ENCODE assay signal across 28 cellular contexts in genomic region chr2:59529738-59530137, GRCh38.
A peak's percentile ranks its signal among the peaks of the same experiment; 100 is the strongest.
DNase-seq lines count a peak whose midpoint lies in the region; ATAC-seq, FAIRE-seq and TF ChIP-seq lines count a peak whose summit lies in the region.
"Had no signal": no experiment of that assay in that cellular context is flagged by ENCODE, and none has a peak within 500 bp of the region (broad histone marks: within the 10 kb centered on the region; RNA-seq: fewer than 3 reads in every experiment).

No MANE protein-coding gene starts in this region.

- peak overlapping the region; percentile 87 for H3K27ac Mint-ChIP-seq in mesothelial cell of epicardium
- H3K27ac Mint-ChIP-seq: CD14-positive monocyte; CD8-positive, alpha-beta memory T cell had no signal

- H4K20me1 ChIP-seq in HepG2 (ENCODE audit: insufficient read depth, low read length): no peaks in the 10 kb centered on the region

- no peaks in the 10 kb centered on the region for H3K4me1 ChIP-seq in HepG2 (ENCODE audit: insufficient read depth, low read length)
- no peaks in the 10 kb centered on the region for H3K4me1 ChIP-seq in right lobe of liver
- no peaks in the 10 kb centered on the region for H3K4me1 ChIP-seq in aorta (ENCODE audit: control insufficient read depth in 1 of 2, insufficient read depth in 2 of 2, low read length in 2 of 2)
- H3K4me1 ChIP-seq: BE2C had no signal

- H3K9me3 Mint-ChIP-seq in mesothelial cell of epicardium: peaks cover 11% of the 10 kb centered on the region

- no peaks in the 10 kb centered on the region for H3K27me3 ChIP-seq in HepG2 (ENCODE audit: control insufficient read depth in 1 of 2, insufficient read depth in 2 of 2, low read length in 2 of 2)
- H3K27me3 ChIP-seq in right lobe of liver: no peaks in the 10 kb centered on the region
- H3K27me3 ChIP-seq in aorta (ENCODE audit: control insufficient read depth in 1 of 2, insufficient read depth in 2 of 2, low read length in 1 of 2): no peaks in the 10 kb centered on the region
- H3K27me3 ChIP-seq: BE2C had no signal

- no peak overlapping the region for H3K4me3 Mint-ChIP-seq in mesothelial cell of epicardium
- H3K4me3 Mint-ChIP-seq: CD14-positive monocyte; CD8-positive, alpha-beta memory T cell had no signal

- WGBS in HepG2 (ENCODE audit: low lambda C conversion rate): 4% methylated on average over 7 of the region's 7 CpGs
- WGBS in right lobe of liver (ENCODE audit: insufficient coverage, low coverage, low lambda C conversion rate, missing lambda C conversion rate): 27% methylated on average over 3 of the region's 7 CpGs
- 17 to 21% methylated on average over 7 of the region's 7 CpGs for WGBS in aorta, 2 donors

- TF ChIP-seq RAD21 in HepG2 (CRISPR knock-in tag; IDR thresholded peaks at IDR 0.05): no peak

- H3K36me3 ChIP-seq in HepG2 (replicated peaks in 1 of 2; ENCODE audit: control insufficient read depth in 1 of 2, insufficient read depth in 2 of 2, low read length in 2 of 2) (no peaks in the 10 kb centered on the region), right lobe of liver (no peaks in the 10 kb centered on the region), aorta (ENCODE audit: control insufficient read depth in 1 of 2, insufficient read depth in 2 of 2, low read length in 1 of 2) (no peaks in the 10 kb centered on the region)
- H3K36me3 ChIP-seq: BE2C had no signal

- H3K27ac ChIP-seq in HepG2 (ENCODE audit: extremely low read length, insufficient read depth, low read length): no peak overlapping the region
- H3K27ac ChIP-seq in right lobe of liver: no peak overlapping the region
- no peak overlapping the region for H3K27ac ChIP-seq in aorta (ENCODE audit: low read depth in 1 of 2, low read length in 2 of 2)

- peaks cover 11% of the 10 kb centered on the region for H3K4me1 Mint-ChIP-seq in mesothelial cell of epicardium
- H3K4me1 Mint-ChIP-seq: CD14-positive monocyte; CD8-positive, alpha-beta memory T cell had no signal

- H3K9me3 ChIP-seq in HepG2 (ENCODE audit: low read length): peaks cover 11% of the 10 kb centered on the region; the same call in 1 of the 2 replicates
- no peaks in the 10 kb centered on the region for H3K9me3 ChIP-seq in right lobe of liver
- H3K9me3 ChIP-seq in aorta (ENCODE audit: control insufficient read depth, low read length): no peaks in the 10 kb centered on the region
- H3K9me3 ChIP-seq: BE2C, SK-N-SH had no signal

- ATAC-seq in HepG2 (no peak), right lobe of liver (no peak), aorta (ENCODE audit: low FRiP score) (peak; percentile 28), HG02623 (IDR thresholded peaks at IDR 0.05; ENCODE audit: unreplicated experiment) (no peak)
- ATAC-seq: K562, PC-3 had no signal

- no peaks in the 10 kb centered on the region for H3K27me3 Mint-ChIP-seq in mesothelial cell of epicardium (ENCODE audit: low read depth)

- POLR2A ChIA-PET in HepG2 (lab: Yijun Ruan, JAX): no interaction called here

- no peak overlapping the region for H3K4me3 ChIP-seq in HepG2 (replicated peaks in 1 of 3; ENCODE audit: insufficient read depth in 1 of 3, low read depth in 2 of 3, low read length in 3 of 3)
- H3K4me3 ChIP-seq in right lobe of liver: no peak overlapping the region
- no peak overlapping the region for H3K4me3 ChIP-seq in aorta (ENCODE audit: low read length in 2 of 2)
- H3K4me3 ChIP-seq: K562 had no signal

- H2AFZ ChIP-seq in HepG2 (ENCODE audit: low read length): no peak overlapping the region

- CTCF ChIA-PET in HepG2 (lab: Yijun Ruan, JAX; ENCODE audit: low intra/inter-chr PET ratio, low total read pairs): no interaction called here

- FAIRE-seq in HepG2 (lab: Jason Lieb, UNC): no peak
- FAIRE-seq: GM19239, K562 had no signal

- DNase-seq in HepG2 (ENCODE audit: low spot score) (no peak), right lobe of liver (no peak), cerebellum (ENCODE audit: low spot score) (peak; percentile 1), mesothelial cell of epicardium (ENCODE audit: low spot score in 2 of 2, unreplicated experiment in 2 of 2) (no peak), aorta (no peak), DMS153 treated with DMSO at 0.1 percent for 48 hours (lab: John Stamatoyannopoulos, UW; ENCODE audit: unreplicated experiment) (no peak), NCI-H748 (lab: John Stamatoyannopoulos, UW; ENCODE audit: unreplicated experiment) (no peak)
- DNase-seq: 8988T; ACHN; BE2C; CD8-positive, alpha-beta memory T cell; DMS 273 treated with DMSO at 0.1 percent for 48 hours; DMS79 treated with DMSO at 0.1 percent for 48 hours; H7; Kasumi-1; MV-4-11; NCI-H1105; NCI-H1436 treated with DMSO at 0.1 percent for 48 hours; NCI-H187 treated with DMSO at 0.1 percent for 48 hours; NCI-H510A; NCI-H69; NK-92 treated with Interleukin-12 subunit alpha and Interleukin-12 subunit beta, amount 100 ng/mL, for 24 hours; PC-3; SK-N-SH had no signal

- TF ChIP-seq POLR2A in HepG2 (IDR thresholded peaks at IDR 0.05; ENCODE audit: insufficient read depth in 1 of 2, low read depth in 2 of 2, low read length in 2 of 2): no peak
- TF ChIP-seq POLR2A in right lobe of liver (IDR thresholded peaks at IDR 0.05): no peak

- TF ChIP-seq CTCF in HepG2 (CRISPR knock-in tag; IDR thresholded peaks at IDR 0.05) (no peak), right lobe of liver (IDR thresholded peaks at IDR 0.05) (no peak), mesothelial cell of epicardium (IDR thresholded peaks at IDR 0.05; ENCODE audit: unreplicated experiment) (no peak)

- no peak overlapping the region for H3K9ac ChIP-seq in HepG2 (ENCODE audit: insufficient read depth, low read depth, low read length)
- H3K9ac ChIP-seq: SK-N-SH had no signal

- no peak overlapping the region for H3K4me2 ChIP-seq in HepG2 (ENCODE audit: low read depth, low read length)
- H3K4me2 ChIP-seq: SK-N-SH had no signal

- H3K36me3 Mint-ChIP-seq in mesothelial cell of epicardium: no peaks in the 10 kb centered on the region
- H3K36me3 Mint-ChIP-seq: CD14-positive monocyte; CD8-positive, alpha-beta memory T cell had no signal

- H3K79me2 ChIP-seq in HepG2 (ENCODE audit: insufficient read depth, low read length): no peaks in the 10 kb centered on the region

- TF ChIP-seq EP300 in HepG2 (IDR thresholded peaks at IDR 0.05; ENCODE audit: low read depth in 2 of 2, low read length in 2 of 2) (no peak), HepG2 (CRISPR knock-in tag; IDR thresholded peaks at IDR 0.05; ENCODE audit: borderline replicate concordance) (no peak)

- in situ Hi-C loops in HepG2 (cut with HindIII; ENCODE audit: extremely low pct_ligation_motif_present, low pct_unique_long_range_greater_than_20kb): no loop called here

- no TSS peak for BruUV-seq in HepG2 (replicated peaks; lab: Mats Ljungman, UMichigan)

- intact Hi-C loops in HepG2 (cut with micrococcal nuclease; ENCODE audit: unreplicated experiment): no loop called here
- intact Hi-C loops in right lobe of liver (cut with DNase I): no loop called here
- intact Hi-C loops in aorta (cut with DNase I): no loop called here

TF ChIP-seq in HepG2, 621 proteins besides CTCF, POLR2A, EP300 and RAD21:
- TF ChIP-seq MNT (IDR thresholded peaks at IDR 0.05): peak; percentile 83
- TF ChIP-seq ZNF383 (CRISPR knock-in tag; IDR thresholded peaks at IDR 0.05; ENCODE audit: borderline replicate concordance): no peak
